14 cellular contexts compared by ENCODE assay signal in genomic region chr11:31237819-31238771, GRCh38.
A peak's percentile ranks its signal among the peaks of the same experiment; 100 is the strongest.
DNase-seq lines count a peak whose midpoint lies in the region; ATAC-seq and TF ChIP-seq lines count a peak whose summit lies in the region.
"Had no signal": no experiment of that assay in that cellular context is flagged by ENCODE, and none has a peak within 500 bp of the region (broad histone marks: within the 10 kb centered on the region; RNA-seq: fewer than 3 reads in every experiment).

No MANE protein-coding gene starts in this region.

- H3K79me1 ChIP-seq in IMR-90 (ENCODE audit: low read depth in 1 of 2, low read length in 2 of 2): no peaks in the 10 kb centered on the region

- H3K27ac ChIP-seq in IMR-90 (ENCODE audit: insufficient read depth, low read length): no peak overlapping the region
- H3K27ac ChIP-seq: brain microvascular endothelial cell, suprapubic skin had no signal

- no peak overlapping the region for H3K18ac ChIP-seq in IMR-90 (ENCODE audit: low read depth, low read length)

- no peaks in the 10 kb centered on the region for H3K4me1 ChIP-seq in IMR-90 (ENCODE audit: control insufficient read depth, insufficient read depth, low read length)
- H3K4me1 ChIP-seq: suprapubic skin had no signal

- POLR2A ChIA-PET in IMR-90 (lab: Charles Lee; ENCODE audit: unreplicated experiment): no interaction called here

- no peak overlapping the region for H4K91ac ChIP-seq in IMR-90 (ENCODE audit: insufficient read depth, low read depth, low read length)

- no peak for TF ChIP-seq RAD21 in IMR-90 (IDR thresholded peaks at IDR 0.05; ENCODE audit: low read length)

- no peak overlapping the region for H2AK9ac ChIP-seq in IMR-90 (replicated peaks; ENCODE audit: low read depth, low read length, poor library complexity)

- H3K23ac ChIP-seq in IMR-90 (ENCODE audit: low read depth, low read length): no peak overlapping the region

- no peak overlapping the region for H3K4me2 ChIP-seq in IMR-90 (ENCODE audit: low read depth, low read length)

- no peaks in the 10 kb centered on the region for H3K9me3 ChIP-seq in IMR-90 (ENCODE audit: control insufficient read depth, insufficient read depth, low read length)
- H3K9me3 ChIP-seq: suprapubic skin had no signal

- peak overlapping the region; percentile 63 for H2AFZ ChIP-seq in IMR-90 (replicated peaks; ENCODE audit: low read length, poor library complexity)

- H2BK20ac ChIP-seq in IMR-90 (ENCODE audit: low read depth, low read length): no peak overlapping the region

- no peak overlapping the region for H4K8ac ChIP-seq in IMR-90 (ENCODE audit: low read depth in 2 of 2, low read length in 2 of 2)

- TF ChIP-seq POLR2A in IMR-90 (IDR thresholded peaks at IDR 0.05; ENCODE audit: low read depth, low read length): no peak

- no TSS peak for BruUV-seq in IMR-90 (replicated peaks; lab: Mats Ljungman, UMichigan)

- no peak overlapping the region for H3K4me3 ChIP-seq in IMR-90 (ENCODE audit: insufficient read depth, low read depth, low read length)
- H3K4me3 ChIP-seq: suprapubic skin had no signal

- H3K56ac ChIP-seq in IMR-90 (ENCODE audit: extremely low read depth, insufficient read depth, low read length): no peak overlapping the region

- H3K36me3 ChIP-seq in IMR-90 (ENCODE audit: control insufficient read depth, insufficient read depth, low read length): no peaks in the 10 kb centered on the region
- H3K36me3 ChIP-seq: brain microvascular endothelial cell, suprapubic skin had no signal

- no peak for TF ChIP-seq CTCF in IMR-90 (conservative IDR thresholded peaks at IDR 0.05; ENCODE audit: low read depth, low read length)

- H4K20me1 ChIP-seq in IMR-90 (ENCODE audit: insufficient read depth, low read length): no peaks in the 10 kb centered on the region

- WGBS in IMR-90 (ENCODE audit: extremely low coverage in 2 of 2, insufficient read length in 1 of 2), 2 experiments: no CpG with 5 or more reads among the region's 8 CpGs

- no peak overlapping the region for H4K5ac ChIP-seq in IMR-90 (ENCODE audit: low read depth, low read length)

- ATAC-seq in IMR-90 (ENCODE audit: low read depth): no peak
- ATAC-seq: right cardiac atrium had no signal

- CTCF ChIA-PET in IMR-90 (lab: Yijun Ruan, JAX): interaction anchor here (1.6 to 1.7 kb wide), 2 partner anchors 9 to 14 kb away, joined by 3 read pairs; no protein-coding TSS in a partner anchor

- peak; percentile 47 for DNase-seq in ELR (ENCODE audit: low read depth)
- DNase-seq in IMR-90: no peak
- DNase-seq in astrocyte of the hippocampus (ENCODE audit: low read depth, low spot score): peak; percentile 29
- DNase-seq in islet precursor cell: peak; percentile 52
- DNase-seq in activated CD4-positive, CD25-positive, alpha-beta regulatory T cell treated with anti-CD3 and anti-CD28 coated beads, Interleukin-2, amount 50 U/mL, for 72 hours: no peak
- DNase-seq in GF-D8 (lab: John Stamatoyannopoulos, UW): no peak
- no peak for DNase-seq in T-helper 1 cell
- no peak for DNase-seq in NCI-H524 (lab: John Stamatoyannopoulos, UW)
- DNase-seq: brain microvascular endothelial cell; CD4-positive, alpha-beta T cell; Kasumi-1; NCI-H510A treated with DMSO at 0.1 percent for 48 hours; right cardiac atrium had no signal

- dilution Hi-C loops in IMR-90 (cut with HindIII; ENCODE audit: low sequenced_read_pairs, unreplicated experiment): no loop called here

- H2BK5ac ChIP-seq in IMR-90 (ENCODE audit: low read depth, low read length, poor library complexity, severe bottlenecking): no peak overlapping the region

- H2BK120ac ChIP-seq in IMR-90 (ENCODE audit: low read depth, low read length): no peak overlapping the region

- no peak overlapping the region for H2AK5ac ChIP-seq in IMR-90 (ENCODE audit: low read depth, low read length)

- intact Hi-C loops in IMR-90 (cut with micrococcal nuclease): loop anchor here (5.0 to 10.0 kb wide), 3 partner anchors 247 to 814 kb away; no protein-coding TSS in a partner anchor

- no peak overlapping the region for H3K4ac ChIP-seq in IMR-90 (ENCODE audit: low read depth, low read length)

- no peaks in the 10 kb centered on the region for H3K27me3 ChIP-seq in IMR-90 (ENCODE audit: control insufficient read depth, insufficient read depth, low read length)
- H3K27me3 ChIP-seq: brain microvascular endothelial cell, suprapubic skin had no signal

- H2BK15ac ChIP-seq in IMR-90 (ENCODE audit: low read depth, low read length): no peak overlapping the region

- in situ Hi-C loops in IMR-90 (cut with MboI; ENCODE audit: low sequenced_read_pairs): loop anchor here (25.0 kb wide), 1 partner anchor 924 kb away; no protein-coding TSS in a partner anchor

- no peak overlapping the region for H3K9ac ChIP-seq in IMR-90 (ENCODE audit: low read depth, low read length)

- no peaks in the 10 kb centered on the region for H3K9me1 ChIP-seq in IMR-90 (ENCODE audit: insufficient read depth, low read length)

- H3K14ac ChIP-seq in IMR-90 (replicated peaks; ENCODE audit: low read depth, low read length): no peak overlapping the region

TF ChIP-seq in IMR-90, 13 proteins besides CTCF, POLR2A, EP300 and RAD21:
- TF ChIP-seq ELK1 (IDR thresholded peaks at IDR 0.05; ENCODE audit: borderline replicate concordance, low read depth, low read length) (no peak), RFX5 (IDR thresholded peaks at IDR 0.05; ENCODE audit: low read depth, low read length) (no peak)
TF ChIP-seq in IMR-90: peak in this region for 0.

Comparison
In these comparisons a context has a peak if more than half of its experiments do, and no peak if none do; other contexts are left out.
1. DNase-seq: peak in ELR (single experiment), astrocyte of the hippocampus (single experiment) and islet precursor cell (single experiment); none in IMR-90 (single experiment), activated CD4-positive, CD25-positive, alpha-beta regulatory T cell treated with anti-CD3 and anti-CD28 coated beads, Interleukin-2, amount 50 U/mL, for 72 hours (single experiment), GF-D8 (single experiment), T-helper 1 cell (0 of 5) and NCI-H524 (0 of 2).